Comparison of ENCODE assay signal across 1 cellular context in genomic region chr11:6538456-6538855, GRCh38.
TF ChIP-seq lines count a peak whose summit lies in the region.

No MANE protein-coding gene starts in this region.

TF ChIP-seq in GM12878, 131 proteins besides CTCF, POLR2A, EP300 and RAD21:
- TF ChIP-seq RAD51 (IDR thresholded peaks at IDR 0.05) = no peak
- 0 out of 2 replicates have a peak, but pooled peaks have one; percentile 24 for TF ChIP-seq LARP7 (IDR thresholded peaks at IDR 0.05)
